In genomic region chr13:68185767-68186166, GRCh38 we compare ENCODE assay signal across 19 cellular contexts.
A peak's percentile ranks its signal among the peaks of the same experiment; 100 is the strongest.
DNase-seq lines count a peak whose midpoint lies in the region; ATAC-seq lines count a peak whose summit lies in the region.
"Had no signal": no experiment of that assay in that cellular context is flagged by ENCODE, and none has a peak within 500 bp of the region (broad histone marks: within the 10 kb centered on the region; RNA-seq: fewer than 3 reads in every experiment).

No MANE protein-coding gene starts in this region.

- no peaks in the 10 kb centered on the region for H3K27me3 ChIP-seq in adipocyte (replicated peaks; ENCODE audit: control insufficient read depth, insufficient read depth, low read length)

- peak overlapping the region; percentile 51 for H3K9ac ChIP-seq in adipocyte (ENCODE audit: low read length)

- DNase-seq in adipocyte (ENCODE audit: low read depth): peak; percentile 43
- peak; percentile 54 for DNase-seq in iris pigment epithelial cell (ENCODE audit: low read depth)
- DNase-seq in stimulated activated naive CD4-positive, alpha-beta T cell treated with Interleukin-2 at 50 U/mL for 16 hours (lab: John Stamatoyannopoulos, UW): no peak
- no peak for DNase-seq in hippocampal formation (lab: John Stamatoyannopoulos, UW)
- DNase-seq in AML-193 (lab: John Stamatoyannopoulos, UW): no peak
- DNase-seq: activated CD4-positive, alpha-beta memory T cell treated with anti-CD3 and anti-CD28 coated beads, Interleukin-2, amount 10 ng/mL, durations not matched to agents 7 days and 5 days; activated T-cell treated with anti-CD3 and anti-CD28 coated beads, Interleukin-2, amount 50 U/mL, for 4 hours; CD8-positive, alpha-beta memory T cell; DND-41; effector CD4-positive, alpha-beta T cell; foreskin melanocyte; NCI-H1694; NCI-H345; RPMI8226; T-cell had no signal

- peak overlapping the region; percentile 60 for H3K4me3 ChIP-seq in adipocyte (ENCODE audit: low read length)

- ATAC-seq in GM18867 (IDR thresholded peaks at IDR 0.05; ENCODE audit: unreplicated experiment) (peak; percentile 51), HG02973 (IDR thresholded peaks at IDR 0.05; ENCODE audit: unreplicated experiment) (peak; percentile 60), GM18519 (IDR thresholded peaks at IDR 0.05; ENCODE audit: low FRiP score, unreplicated experiment) (no peak)
- ATAC-seq: activated T-cell treated with anti-CD3 and anti-CD28 coated beads, Interleukin-2, amount 50 U/mL, for 4 hours; left lobe of liver; T-cell had no signal

- peaks cover 6% of the 10 kb centered on the region for H3K4me1 ChIP-seq in adipocyte (ENCODE audit: control insufficient read depth, insufficient read depth, low read length)

- no peaks in the 10 kb centered on the region for H3K36me3 ChIP-seq in adipocyte (ENCODE audit: control insufficient read depth, insufficient read depth, low read length, severe bottlenecking)

- no peaks in the 10 kb centered on the region for H3K9me3 ChIP-seq in adipocyte (ENCODE audit: control insufficient read depth, low read length)

Comparison
In these comparisons a context has a peak if more than half of its experiments do, and no peak if none do; other contexts are left out.
1. DNase-seq: peak in adipocyte (single experiment) and iris pigment epithelial cell (single experiment); none in stimulated activated naive CD4-positive, alpha-beta T cell treated with Interleukin-2 at 50 U/mL for 16 hours (single experiment), hippocampal formation (0 of 2) and AML-193 (0 of 2).